ENCODE assay signal across 8 cellular contexts in the genomic region with DNA sequence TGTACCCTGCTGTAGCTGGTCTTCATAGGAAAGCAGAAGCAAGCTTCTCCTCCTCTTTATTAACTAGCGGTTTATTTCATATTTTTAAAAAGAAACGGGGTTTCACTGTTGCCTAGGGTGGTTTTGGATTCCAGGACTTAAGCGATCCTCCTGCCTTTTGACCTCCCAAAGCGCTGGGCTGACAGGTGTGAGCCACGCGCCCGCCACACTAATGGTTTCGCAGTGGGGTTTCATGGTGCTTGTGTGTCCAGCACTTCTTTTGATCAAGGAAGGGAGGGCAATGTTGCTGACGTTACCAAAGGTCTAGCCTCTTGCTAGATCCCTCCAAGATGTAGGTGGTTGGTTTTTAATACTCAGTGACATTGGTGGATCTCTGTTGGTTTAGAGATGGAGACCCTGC. TPM values are rescaled to one million over a fixed set of nuclear protein-coding genes. Genes with fewer than 3 reads are reported as not detected.
DNase-seq lines count a peak whose midpoint lies in the region; ATAC-seq and TF ChIP-seq lines count a peak whose summit lies in the region.

No MANE protein-coding gene starts in this region.

- H3K27me3 ChIP-seq in SJCRH30: no peaks in the 10 kb centered on the region
- no peaks in the 10 kb centered on the region for H3K27me3 ChIP-seq in gastrocnemius medialis

- intact Hi-C loops in gastrocnemius medialis (cut with DNase I; ENCODE audit: low total_unique reads): no loop called here

- ATAC-seq in gastrocnemius medialis (no peak), HG03457 (IDR thresholded peaks at IDR 0.05; ENCODE audit: unreplicated experiment) (no peak), GM21528 (IDR thresholded peaks at IDR 0.05; ENCODE audit: low FRiP score, unreplicated experiment) (no peak)

- H3K36me3 ChIP-seq in SJCRH30 (no peaks in the 10 kb centered on the region; the same call in 1 of the 2 replicates), gastrocnemius medialis (no peaks in the 10 kb centered on the region)

- no peak for TF ChIP-seq POLR2A in gastrocnemius medialis (IDR thresholded peaks at IDR 0.05)

- TF ChIP-seq CTCF in GM12875 (IDR thresholded peaks at IDR 0.05; ENCODE audit: borderline replicate concordance, insufficient read depth, low read depth, low read length) (no peak), fibroblast of pulmonary artery (IDR thresholded peaks at IDR 0.05; ENCODE audit: low read length, missing control alignments) (no peak), gastrocnemius medialis (IDR thresholded peaks at IDR 0.05 in 4 of 5, conservative IDR thresholded peaks at IDR 0.05 in 1 of 5) (no peak)

- peak in 1 of 2 experiments; percentile 19 for DNase-seq in SJCRH30
- DNase-seq in fibroblast of pulmonary artery (ENCODE audit: low read depth): no peak
- no peak for DNase-seq in gastrocnemius medialis
- no peak for DNase-seq in NCI-H526 (lab: John Stamatoyannopoulos, UW)
- no peak for DNase-seq in DMS153 (lab: John Stamatoyannopoulos, UW)

- peaks cover 11% of the 10 kb centered on the region for H3K4me1 ChIP-seq in SJCRH30
- H3K4me1 ChIP-seq in gastrocnemius medialis: peaks cover 49 to 50% of the 10 kb centered on the region in 2 donors

- H3K27ac ChIP-seq in SJCRH30 (0 out of 2 replicates have a peak overlapping the region, but pooled peaks have one; percentile 70), gastrocnemius medialis (peak overlapping the region; percentile 84 to 93 (median 88))

- H3K4me3 ChIP-seq in GM12875 (ENCODE audit: low read depth, low read length) (peak overlapping the region; percentile 76), SJCRH30 (peak overlapping the region; percentile 81), fibroblast of pulmonary artery (replicated peaks; ENCODE audit: low read depth, low read length) (peak overlapping the region; percentile 79), gastrocnemius medialis (peak overlapping the region; percentile 78 to 89 (median 84))

- in situ Hi-C loops in gastrocnemius medialis (cut with MboI; ENCODE audit: low sequenced_read_pairs in 4 of 4): loop anchor here in 1 of 4 donors (5.0 kb wide), 1 partner anchor 39 kb away; no protein-coding TSS in a partner anchor

- H3K9me3 ChIP-seq in SJCRH30 (replicated peaks) (0 out of 2 replicates have a peak, but pooled peaks cover 3% of the 10 kb centered on the region), gastrocnemius medialis (no peaks in the 10 kb centered on the region)

RNA-seq across cellular contexts. Expression of a gene that starts 1.4 kb away (rescaled TPM):
- total RNA-seq in SJCRH30 (2014; rRNA removed; shearing (Covaris generic)): 54.1 and 55.3 TPM in 2 replicates
- 10 to 100 TPM; 30.0 to 42.7 (median 34.3) TPM for total RNA-seq in gastrocnemius medialis

RNA-seq across cellular contexts. Expression of a gene that starts 42.2 kb away (rescaled TPM):
- 141 and 143 TPM in 2 replicates for total RNA-seq in SJCRH30 (2014; rRNA removed; shearing (Covaris generic))
- total RNA-seq in gastrocnemius medialis: 100 to 1,000 TPM; 126 to 224 (median 169) TPM

RNA-seq across cellular contexts. Expression of a gene that starts 55.9 kb away (rescaled TPM):
- 3.4 and 5.8 TPM in 2 replicates for total RNA-seq in SJCRH30 (2014; rRNA removed; shearing (Covaris generic))
- 10 to 100 TPM in 3 of 4 donors, 1 to 10 TPM in 1; 8.5 to 13.2 (median 12.3) TPM for total RNA-seq in gastrocnemius medialis
